In the genomic region with DNA sequence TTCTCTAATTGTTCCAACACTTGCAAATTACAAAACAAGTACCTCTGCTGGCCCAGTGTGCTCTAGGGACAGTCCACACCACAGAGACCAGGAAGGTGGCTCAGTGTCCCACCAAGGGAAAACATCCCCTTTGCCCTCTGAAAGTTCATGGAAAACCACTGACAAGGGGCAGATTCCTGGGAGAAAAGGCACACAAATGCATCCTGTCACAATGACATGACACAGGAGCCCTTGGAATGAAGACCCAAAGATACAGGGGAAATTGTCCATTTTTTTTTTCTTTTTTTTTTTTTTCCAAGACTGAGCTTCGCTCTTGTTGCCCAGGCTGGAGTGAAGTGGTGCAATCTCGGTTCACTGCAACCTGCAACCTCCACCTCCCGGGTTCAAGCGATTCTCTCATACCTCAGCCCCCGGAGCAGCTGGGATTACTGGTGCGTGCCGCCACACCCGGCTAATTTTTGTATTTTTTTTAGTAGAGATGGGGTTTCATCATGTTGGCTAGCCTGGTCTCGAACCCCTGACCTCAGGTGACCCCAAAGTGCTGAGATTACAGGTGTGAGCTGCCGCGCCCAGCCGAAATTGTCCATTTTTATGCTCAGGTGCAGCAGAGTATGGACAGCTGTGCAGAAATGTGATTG, we compare ENCODE assay signal across 18 cellular contexts. TPM values are rescaled to one million over a fixed set of nuclear protein-coding genes. Genes with fewer than 3 reads are reported as not detected.
DNase-seq lines count a peak whose midpoint lies in the region; ATAC-seq lines count a peak whose summit lies in the region.
"Had no signal": no experiment of that assay in that cellular context is flagged by ENCODE, and none has a peak within 500 bp of the region (broad histone marks: within the 10 kb centered on the region; RNA-seq: fewer than 3 reads in every experiment).

No MANE protein-coding gene starts in this region.

- no peaks in the 10 kb centered on the region for H3K36me3 Mint-ChIP-seq in activated naive CD4-positive, alpha-beta T cell treated with anti-CD3 and anti-CD28 coated beads, Interleukin-2, amount 50 U/mL, for 72 hours

- H3K9me3 ChIP-seq in HUES64 (ENCODE audit: insufficient read depth, low read depth, low read length) = no peaks in the 10 kb centered on the region
- H3K9me3 ChIP-seq: suprapubic skin had no signal

- no peak overlapping the region for H3K27ac Mint-ChIP-seq in activated naive CD4-positive, alpha-beta T cell treated with anti-CD3 and anti-CD28 coated beads, Interleukin-2, amount 50 U/mL, for 72 hours
- H3K27ac Mint-ChIP-seq: activated B cell treated with CpG ODN at 0.5 μM for 24 hours; dendritic cell treated with granulocyte-macrophage colony-stimulating factor and Interleukin-4, amounts not matched to agents 40 ng/mL and 50 ng/mL, for 4 days had no signal

- no peaks in the 10 kb centered on the region for H3K36me3 ChIP-seq in HUES64 (ENCODE audit: insufficient read depth, low read length)

- no peak overlapping the region for H3K9ac ChIP-seq in HUES64 (ENCODE audit: low read depth, low read length)

- WGBS in HUES64 = 78% methylated on average over 12 of the region's 12 CpGs

- peaks cover 13% of the 10 kb centered on the region for H3K27me3 ChIP-seq in HUES64 (ENCODE audit: insufficient read depth, low read length)

- H3K4me1 ChIP-seq in HUES64 (ENCODE audit: insufficient read depth, low read length) = peaks cover 26% of the 10 kb centered on the region

- H3K4me3 ChIP-seq in HUES64 (ENCODE audit: low read length) = no peak overlapping the region
- H3K4me3 ChIP-seq: suprapubic skin had no signal

- DNase-seq in DMS79 treated with DMSO at 0.1 percent for 48 hours (lab: John Stamatoyannopoulos, UW) (peak; percentile 62), left lobe of liver (ENCODE audit: low spot score) (no peak), amygdala (lab: John Stamatoyannopoulos, UW) (no peak)
- no peak for DNase-seq in activated T-cell treated with anti-CD3 and anti-CD28 coated beads, Interleukin-2, amount 50 U/mL, for 48 hours
- DNase-seq in activated naive CD4-positive, alpha-beta T cell treated with anti-CD3 and anti-CD28 coated beads, Interleukin-2, amount 50 U/mL, for 72 hours (ENCODE audit: low spot score in 2 of 2) = no peak
- DNase-seq: activated B cell treated with CpG ODN at 0.5 μM for 24 hours; activated CD8-positive, alpha-beta memory T cell treated with anti-CD3 and anti-CD28 coated beads for 24 hours; activated gamma-delta T cell treated with Interleukin-2 at 50 U/mL for 16 hours; glutamatergic neuron; kidney; NCI-H2081 treated with DMSO at 0.1 percent for 48 hours had no signal

- peak overlapping the region; percentile 72; the same call in 1 of the 2 replicates for H3K27ac ChIP-seq in HUES64 (ENCODE audit: low read depth, low read length)
- H3K27ac ChIP-seq: suprapubic skin had no signal

- ATAC-seq in GM21390 (IDR thresholded peaks at IDR 0.05; ENCODE audit: unreplicated experiment) (peak; percentile 68), left lobe of liver (peak; percentile 16), HG03108 (IDR thresholded peaks at IDR 0.05; ENCODE audit: unreplicated experiment) (no peak)
- no peak for ATAC-seq in activated naive CD4-positive, alpha-beta T cell treated with anti-CD3 and anti-CD28 coated beads, Interleukin-2, amount 50 U/mL, for 72 hours
- ATAC-seq: esophagus mucosa, Panc1 had no signal

- no peaks in the 10 kb centered on the region for H3K9me3 Mint-ChIP-seq in activated naive CD4-positive, alpha-beta T cell treated with anti-CD3 and anti-CD28 coated beads, Interleukin-2, amount 50 U/mL, for 72 hours
- H3K9me3 Mint-ChIP-seq: activated B cell treated with CpG ODN at 0.5 μM for 24 hours; dendritic cell treated with granulocyte-macrophage colony-stimulating factor and Interleukin-4, amounts not matched to agents 40 ng/mL and 50 ng/mL, for 4 days had no signal

RNA-seq across cellular contexts. Expression of gene CYP46A1, which starts 19.3 kb away (rescaled TPM):
- polyA plus RNA-seq in HUES64 (2013, experiment 1 of 2) = 0.75 TPM
- 1.1 TPM for polyA plus RNA-seq in HUES64 (2013, experiment 2 of 2)
- 1.5 TPM for total RNA-seq in left lobe of liver
- under 1 TPM; 0.14 to 0.21 TPM for total RNA-seq in activated naive CD4-positive, alpha-beta T cell treated with anti-CD3 and anti-CD28 coated beads, Interleukin-2, amount 50 U/mL, for 72 hours
- total RNA-seq: activated B cell treated with CpG ODN at 0.5 μM for 24 hours, esophagus mucosa had no signal

RNA-seq across cellular contexts. Expression of gene HHIPL1, which starts 19.8 kb away (rescaled TPM):
- polyA plus RNA-seq in HUES64 (2013, experiment 1 of 2) = 1.7 TPM
- 1.8 TPM for polyA plus RNA-seq in HUES64 (2013, experiment 2 of 2)
- 0.96 TPM for total RNA-seq in left lobe of liver
- total RNA-seq in activated naive CD4-positive, alpha-beta T cell treated with anti-CD3 and anti-CD28 coated beads, Interleukin-2, amount 50 U/mL, for 72 hours = under 1 TPM; 0.16 to 0.32 TPM
- total RNA-seq: activated B cell treated with CpG ODN at 0.5 μM for 24 hours had no signal

Comparison
In these comparisons a context has a peak if more than half of its experiments do, and no peak if none do; other contexts are left out.
1. ATAC-seq: peak in GM21390 (single experiment) and left lobe of liver (single experiment); none in HG03108 (single experiment) and activated naive CD4-positive, alpha-beta T cell treated with anti-CD3 and anti-CD28 coated beads, Interleukin-2, amount 50 U/mL, for 72 hours (0 of 2).